In the genomic region with DNA sequence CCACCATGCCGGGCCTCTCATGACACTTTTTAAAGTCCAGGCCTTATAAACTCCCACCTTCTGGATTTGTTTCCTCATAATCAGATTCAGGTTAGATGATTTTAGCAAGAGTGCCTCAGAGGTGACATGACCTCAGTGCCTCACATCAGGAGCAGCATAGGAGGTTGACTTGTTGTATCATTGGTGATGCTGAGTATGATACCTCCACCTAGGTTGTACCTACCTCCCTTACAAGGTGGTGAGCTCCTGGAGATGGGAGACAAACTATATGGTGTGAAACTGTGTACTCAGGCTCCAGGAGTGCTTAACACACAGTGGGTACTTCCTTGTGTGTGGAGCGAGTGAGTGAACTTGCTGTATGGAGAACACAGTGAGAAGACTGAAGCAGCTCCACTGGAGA, we compare ENCODE assay signal across 1 cellular context.
TF ChIP-seq lines count a peak whose summit lies in the region.

No MANE protein-coding gene starts in this region.

TF ChIP-seq in HepG2, 621 proteins besides CTCF, POLR2A, EP300 and RAD21:
- TF ChIP-seq PAF1 (CRISPR knock-in tag; IDR thresholded peaks at IDR 0.05) (peak; percentile 59; the same call in 1 of the 2 replicates), FOXA3 (CRISPR knock-in tag; IDR thresholded peaks at IDR 0.05) (no peak), RBM22 (optimal IDR thresholded peaks at IDR 0.05; ENCODE audit: low read length) (peak; percentile 65), POLR2AphosphoS2 (IDR thresholded peaks at IDR 0.05; ENCODE audit: low read depth, low read length) (peak; percentile 76; the same call in 1 of the 2 replicates)
